7 cellular contexts compared by ENCODE assay signal in the genomic region with DNA sequence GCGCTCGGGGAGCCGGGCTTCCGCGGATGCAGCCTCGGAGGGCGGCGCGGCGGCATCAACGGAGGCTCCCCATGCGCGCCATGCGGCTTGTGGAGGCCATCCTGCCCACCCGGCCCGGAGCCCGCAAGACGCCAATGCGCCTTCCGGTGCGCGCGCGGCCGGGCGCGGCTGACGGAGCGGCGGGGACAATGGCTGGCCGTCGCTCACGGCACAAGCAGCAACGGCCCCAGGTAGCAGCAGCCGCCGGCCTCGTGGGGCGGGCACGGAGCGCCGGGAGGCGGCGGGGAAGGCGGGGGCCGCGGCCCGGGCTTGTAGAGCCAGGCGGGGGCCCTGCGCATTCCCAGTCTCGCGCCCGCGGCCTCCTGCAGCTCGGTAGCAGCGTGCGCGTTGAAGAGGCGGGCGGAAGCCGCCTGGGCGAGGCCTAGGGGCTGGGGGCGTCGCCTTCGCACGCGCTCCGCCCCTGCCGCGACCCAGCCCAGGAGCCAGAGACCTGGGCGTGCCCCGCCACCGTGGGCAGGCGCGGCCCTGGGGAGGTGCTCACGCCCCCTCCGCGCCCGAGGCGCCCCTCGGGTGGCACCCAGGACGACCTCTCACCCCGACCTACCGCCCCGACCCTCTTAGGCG.
DNase-seq lines count a peak whose midpoint lies in the region; ATAC-seq and TF ChIP-seq lines count a peak whose summit lies in the region.
"Not testable (repeated sequence)": the region's sequence is repeated elsewhere in the genome, so short reads cannot be mapped to it uniquely, and the experiment has no call there.

No MANE protein-coding gene starts in this region.

- H3K36me3 ChIP-seq in esophagus muscularis mucosa; mesodermal cell (ENCODE audit: control insufficient read depth, insufficient read depth, low read length): not testable (repeated sequence)

- intact Hi-C loops in esophagus muscularis mucosa (cut with DNase I) = not testable (repeated sequence)

- not testable (repeated sequence) for TF ChIP-seq POLR2A in esophagus muscularis mucosa (IDR thresholded peaks at IDR 0.05; ENCODE audit: low read depth)

- not testable (repeated sequence) for H3K9me3 ChIP-seq in esophagus muscularis mucosa; mesodermal cell (ENCODE audit: control insufficient read depth, low read length)

- DNase-seq in esophagus muscularis mucosa (ENCODE audit: extremely low spot score) = not testable (repeated sequence)

- not testable (repeated sequence) for H3K27me3 ChIP-seq in esophagus muscularis mucosa

- H3K27ac ChIP-seq in esophagus muscularis mucosa (replicated peaks in 1 of 4) = peak overlapping the region in 1 of 4 donors; percentile 44
- not testable (repeated sequence) for H3K27ac ChIP-seq in mesodermal cell (ENCODE audit: low read depth, low read length, severe bottlenecking)

- TF ChIP-seq CTCF in esophagus muscularis mucosa (IDR thresholded peaks at IDR 0.05) = not testable (repeated sequence)

- H3K4me3 ChIP-seq in esophagus muscularis mucosa (peak overlapping the region in 3 of 4 donors; percentile 30 to 47 (median 43)), mesodermal cell (ENCODE audit: extremely low read depth, insufficient read depth, low read length, poor library complexity, severe bottlenecking) (peak overlapping the region; percentile 19)

- ATAC-seq in GM18861 (IDR thresholded peaks at IDR 0.05; ENCODE audit: unreplicated experiment) (peak; percentile 94), GM21423 (IDR thresholded peaks at IDR 0.05; ENCODE audit: unreplicated experiment) (peak; percentile 93), HG02852 (IDR thresholded peaks at IDR 0.05; ENCODE audit: unreplicated experiment) (peak; percentile 93), HG03378 (IDR thresholded peaks at IDR 0.05; ENCODE audit: unreplicated experiment) (peak; percentile 82), SK-N-SH treated with all-trans-retinoic acid at 6 μM for 48 hours (peak; percentile 97)

- TF ChIP-seq EP300 in esophagus muscularis mucosa (IDR thresholded peaks at IDR 0.05) = not testable (repeated sequence)

- whole genome bisulfite sequencing in esophagus muscularis mucosa = no CpG with 5 or more reads among the region's 85 CpGs
- no CpG with 5 or more reads among the region's 85 CpGs for WGBS in mesodermal cell (ENCODE audit: insufficient coverage in 2 of 2), 2 experiments

- not testable (repeated sequence) for H3K4me1 ChIP-seq in esophagus muscularis mucosa; mesodermal cell (ENCODE audit: control insufficient read depth, insufficient read depth, low read length, poor library complexity, severe bottlenecking)
